ENCODE assay signal across 8 cellular contexts in genomic region chr4:163332526-163333405, GRCh38. TPM values are rescaled to one million over a fixed set of nuclear protein-coding genes. Genes with fewer than 3 reads are reported as not detected.
A peak's percentile ranks its signal among the peaks of the same experiment; 100 is the strongest.
DNase-seq lines count a peak whose midpoint lies in the region; ATAC-seq and TF ChIP-seq lines count a peak whose summit lies in the region.

NPY1R (minus strand) TSS chr4:163332596; CDS start chr4:163326554, 6,042 bp downstream.

- H3K4me3 ChIP-seq in BLaER1 treated with 17β-estradiol and CSF1 and Interleukin-3, amounts not matched to agents 10 nM and 100 nM: peak within 1 kb of the TSS in 8 of 10 experiments; percentile 11 to 60 (median 33); a peak in 10 of 20 replicates

- H3K4me2 ChIP-seq in BLaER1 treated with 17β-estradiol and CSF1 and Interleukin-3, amounts not matched to agents 10 nM and 100 nM: peak within 1 kb of the TSS; percentile 6 to 67 (median 45); a peak in 17 of 22 replicates

- H3K27ac Mint-ChIP-seq in activated T-helper 17 cell treated with anti-CD3 and anti-CD28 coated beads, Interleukin-2, amount 50 U/mL, for 72 hours: no peak within 1 kb of the TSS
- no peak within 1 kb of the TSS for H3K27ac Mint-ChIP-seq in nephron progenitor cell

- no peak within 1 kb of the TSS for H3K27ac ChIP-seq in BLaER1 treated with 17β-estradiol and CSF1 and Interleukin-3, amounts not matched to agents 10 nM and 100 nM

- H3K9me3 Mint-ChIP-seq in activated T-helper 17 cell treated with anti-CD3 and anti-CD28 coated beads, Interleukin-2, amount 50 U/mL, for 72 hours: no peaks in the 10 kb centered on the region
- peaks cover 18% of the 10 kb centered on the region for H3K9me3 Mint-ChIP-seq in nephron progenitor cell

- H3K4me1 Mint-ChIP-seq in activated T-helper 17 cell treated with anti-CD3 and anti-CD28 coated beads, Interleukin-2, amount 50 U/mL, for 72 hours: peaks cover 8% of the 10 kb centered on the region
- H3K4me1 Mint-ChIP-seq in nephron progenitor cell: peaks cover 15% of the 10 kb centered on the region

- no peaks in the 10 kb centered on the region for H3K4me1 ChIP-seq in BLaER1 treated with 17β-estradiol and CSF1 and Interleukin-3, amounts not matched to agents 10 nM and 100 nM

- no peaks in the 10 kb centered on the region for H3K36me3 Mint-ChIP-seq in activated T-helper 17 cell treated with anti-CD3 and anti-CD28 coated beads, Interleukin-2, amount 50 U/mL, for 72 hours (ENCODE audit: low read depth)
- peaks cover 5% of the 10 kb centered on the region for H3K36me3 Mint-ChIP-seq in nephron progenitor cell (ENCODE audit: low read depth)

- no peaks in the 10 kb centered on the region for H3K27me3 ChIP-seq in BLaER1 treated with 17β-estradiol and CSF1 and Interleukin-3, amounts not matched to agents 10 nM and 100 nM

- DNase-seq in NCI-H69 (lab: John Stamatoyannopoulos, UW) (peak; percentile 65), foreskin melanocyte (peak; percentile 64), nephron progenitor cell (peak; percentile 73), ureter (ENCODE audit: low spot score) (peak; percentile 75)

- TF ChIP-seq CTCF in nephron progenitor cell (IDR thresholded peaks at IDR 0.05): peak; percentile 69

- peaks cover 43% of the 10 kb centered on the region for H3K27me3 Mint-ChIP-seq in activated T-helper 17 cell treated with anti-CD3 and anti-CD28 coated beads, Interleukin-2, amount 50 U/mL, for 72 hours
- H3K27me3 Mint-ChIP-seq in nephron progenitor cell (ENCODE audit: low read depth, poor library complexity): peaks cover 54% of the 10 kb centered on the region

- H3K36me3 ChIP-seq in BLaER1 treated with 17β-estradiol and CSF1 and Interleukin-3, amounts not matched to agents 10 nM and 100 nM: no peaks in the 10 kb centered on the region; a peak in 1 of 22 replicates

- peaks cover 14 to 22% (median 19%) of the 10 kb centered on the region in 11 experiments for H3K9me3 ChIP-seq in BLaER1 treated with 17β-estradiol and CSF1 and Interleukin-3, amounts not matched to agents 10 nM and 100 nM (replicated peaks in 1 of 11)

- ATAC-seq in GM19025 (IDR thresholded peaks at IDR 0.05; ENCODE audit: low read depth, unreplicated experiment) (peak; percentile 53), HG03135 (IDR thresholded peaks at IDR 0.05; ENCODE audit: unreplicated experiment) (peak; percentile 71)
- ATAC-seq in activated T-helper 17 cell treated with anti-CD3 and anti-CD28 coated beads, Interleukin-2, amount 50 U/mL, for 72 hours (replicated peaks): peak; percentile 43

- peak within 1 kb of the TSS in 4 of 11 experiments; percentile 15 to 41 (median 21); a peak in 5 of 22 replicates for H3K9ac ChIP-seq in BLaER1 treated with 17β-estradiol and CSF1 and Interleukin-3, amounts not matched to agents 10 nM and 100 nM

- peak within 1 kb of the TSS; percentile 67 for H3K4me3 Mint-ChIP-seq in activated T-helper 17 cell treated with anti-CD3 and anti-CD28 coated beads, Interleukin-2, amount 50 U/mL, for 72 hours
- peak within 1 kb of the TSS; percentile 95 for H3K4me3 Mint-ChIP-seq in nephron progenitor cell

- no peaks in the 10 kb centered on the region; a peak in 1 of 22 replicates for H4K20me1 ChIP-seq in BLaER1 treated with 17β-estradiol and CSF1 and Interleukin-3, amounts not matched to agents 10 nM and 100 nM

RNA-seq across cellular contexts. Expression of gene NPY1R, which starts in this region (rescaled TPM):
- total RNA-seq in activated T-helper 17 cell treated with anti-CD3 and anti-CD28 coated beads, Interleukin-2, amount 50 U/mL, for 72 hours: not detected
- total RNA-seq in ureter: 4.5 TPM

Comparison
In these comparisons a context has a peak if more than half of its experiments do, and no peak if none do; other contexts are left out.
1. Peak in ATAC-seq in activated T-helper 17 cell treated with anti-CD3 and anti-CD28 coated beads, Interleukin-2, amount 50 U/mL, for 72 hours; RNA of the gene not detected or under 1 TPM.